20 cellular contexts compared by ENCODE assay signal in genomic region chr16:57066625-57067024, GRCh38. TPM values are rescaled to one million over a fixed set of nuclear protein-coding genes. Genes with fewer than 3 reads are reported as not detected.
A peak's percentile ranks its signal among the peaks of the same experiment; 100 is the strongest.
DNase-seq lines count a peak whose midpoint lies in the region; ATAC-seq and TF ChIP-seq lines count a peak whose summit lies in the region.
"Had no signal": no experiment of that assay in that cellular context is flagged by ENCODE, and none has a peak within 500 bp of the region (broad histone marks: within the 10 kb centered on the region; RNA-seq: fewer than 3 reads in every experiment).

No MANE protein-coding gene starts in this region.

- H3F3A ChIP-seq in neural progenitor cell (ENCODE audit: low read depth) = no peaks in the 10 kb centered on the region

- peaks cover 39% of the 10 kb centered on the region for H3K36me3 Mint-ChIP-seq in activated CD4-positive, alpha-beta memory T cell treated with anti-CD3 and anti-CD28 coated beads for 36 hours
- peaks cover 72% of the 10 kb centered on the region for H3K36me3 Mint-ChIP-seq in activated CD4-positive, alpha-beta memory T cell treated with anti-CD3 and anti-CD28 coated beads, Interleukin-2, amount 10 ng/mL, durations not matched to agents 7 days and 5 days (ENCODE audit: low read depth)
- H3K36me3 Mint-ChIP-seq in activated B cell treated with CpG ODN at 0.5 μM for 24 hours (ENCODE audit: low read depth) = peaks cover 65% of the 10 kb centered on the region
- H3K36me3 Mint-ChIP-seq in neural progenitor cell = no peaks in the 10 kb centered on the region

- POLR2A ChIA-PET in activated CD4-positive, alpha-beta memory T cell treated with anti-CD3 and anti-CD28 coated beads for 36 hours (lab: Charles Lee) = no interaction called here
- POLR2A ChIA-PET in activated CD4-positive, alpha-beta memory T cell treated with anti-CD3 and anti-CD28 coated beads, Interleukin-2, amount 10 ng/mL, durations not matched to agents 7 days and 5 days (lab: Charles Lee) = interaction anchor here (0.9 to 1.7 kb wide), 7 partner anchors 7 to 77 kb away, joined by 3 to 5 read pairs (median 4); partner anchors contain the start of gene NLRC5
- POLR2A ChIA-PET in activated B cell treated with CpG ODN at 0.5 μM for 24 hours (lab: Charles Lee) = interaction anchor here (0.6 to 2.7 kb wide), 4 partner anchors 14 to 350 kb away, joined by 3 to 12 read pairs (median 8); partner anchors contain the start of gene NLRC5

- CTCF ChIA-PET in activated CD4-positive, alpha-beta memory T cell treated with anti-CD3 and anti-CD28 coated beads for 36 hours (lab: Charles Lee) = interaction anchor here (1.5 to 3.8 kb wide), 2 partner anchors 18 to 102 kb away, joined by 6 to 15 read pairs; no protein-coding TSS in a partner anchor
- CTCF ChIA-PET in activated CD4-positive, alpha-beta memory T cell treated with anti-CD3 and anti-CD28 coated beads, Interleukin-2, amount 10 ng/mL, durations not matched to agents 7 days and 5 days (lab: Charles Lee) = interaction anchor here (1.4 kb wide), 1 partner anchor 20 kb away, joined by 3 read pairs; no protein-coding TSS in a partner anchor
- CTCF ChIA-PET in activated B cell treated with CpG ODN at 0.5 μM for 24 hours (lab: Charles Lee) = interaction anchor here (1.5 to 1.6 kb wide), 2 partner anchors 18 to 102 kb away, joined by 5 to 7 read pairs; no protein-coding TSS in a partner anchor

- no peaks in the 10 kb centered on the region for H4K20me1 ChIP-seq in neural progenitor cell (ENCODE audit: low read depth)
- H4K20me1 ChIP-seq: BLaER1 had no signal

- H3K79me2 ChIP-seq in neural progenitor cell (ENCODE audit: low read depth) = no peaks in the 10 kb centered on the region
- H3K79me2 ChIP-seq: hepatocyte had no signal

- no peak overlapping the region for H3K4me2 ChIP-seq in neural progenitor cell
- H3K4me2 ChIP-seq: BLaER1, hepatocyte had no signal

- H3K27me3 ChIP-seq in neural progenitor cell = no peaks in the 10 kb centered on the region
- H3K27me3 ChIP-seq: ascending aorta, BLaER1, hepatocyte had no signal

- intact Hi-C loops in activated CD4-positive, alpha-beta memory T cell treated with anti-CD3 and anti-CD28 coated beads for 36 hours (cut with micrococcal nuclease) = no loop called here
- intact Hi-C loops in activated B cell treated with CpG ODN at 0.5 μM for 24 hours (cut with micrococcal nuclease) = no loop called here

- H3K4me1 Mint-ChIP-seq in activated CD4-positive, alpha-beta memory T cell treated with anti-CD3 and anti-CD28 coated beads for 36 hours (ENCODE audit: low read depth) = peaks cover 8% of the 10 kb centered on the region
- peaks cover 20% of the 10 kb centered on the region for H3K4me1 Mint-ChIP-seq in activated CD4-positive, alpha-beta memory T cell treated with anti-CD3 and anti-CD28 coated beads, Interleukin-2, amount 10 ng/mL, durations not matched to agents 7 days and 5 days
- H3K4me1 Mint-ChIP-seq in activated B cell treated with CpG ODN at 0.5 μM for 24 hours (peaks cover 16% of the 10 kb centered on the region), neural progenitor cell (peaks cover 12% of the 10 kb centered on the region)

- DNase-seq in activated CD4-positive, alpha-beta memory T cell treated with anti-CD3 and anti-CD28 coated beads for 36 hours = no peak
- DNase-seq in activated CD4-positive, alpha-beta memory T cell treated with anti-CD3 and anti-CD28 coated beads, Interleukin-2, amount 10 ng/mL, durations not matched to agents 7 days and 5 days = no peak
- no peak for DNase-seq in activated B cell treated with CpG ODN at 0.5 μM for 24 hours
- no peak for DNase-seq in neural progenitor cell (ENCODE audit: low spot score)
- DNase-seq in DMS53 (lab: John Stamatoyannopoulos, UW) = no peak
- DNase-seq in 8988T = no peak
- DNase-seq: activated CD8-positive, alpha-beta memory T cell treated with anti-CD3 and anti-CD28 coated beads, Interleukin-2, amount 10 ng/mL, durations not matched to agents 7 days and 5 days; activated effector memory CD4-positive, alpha-beta T cell treated with Interleukin-2 at 50 U/mL for 16 hours; foreskin fibroblast; H7; left ventricle myocardium superior; NCI-H1105; small intestine; T-helper 9 cell had no signal

- no peak overlapping the region for H3K27ac ChIP-seq in neural progenitor cell
- H3K27ac ChIP-seq: ascending aorta, BLaER1, hepatocyte had no signal

- H3K27me3 Mint-ChIP-seq in activated CD4-positive, alpha-beta memory T cell treated with anti-CD3 and anti-CD28 coated beads for 36 hours = no peaks in the 10 kb centered on the region
- H3K27me3 Mint-ChIP-seq in activated CD4-positive, alpha-beta memory T cell treated with anti-CD3 and anti-CD28 coated beads, Interleukin-2, amount 10 ng/mL, durations not matched to agents 7 days and 5 days = no peaks in the 10 kb centered on the region
- H3K27me3 Mint-ChIP-seq in activated B cell treated with CpG ODN at 0.5 μM for 24 hours (no peaks in the 10 kb centered on the region), neural progenitor cell (ENCODE audit: insufficient read depth, low read depth) (no peaks in the 10 kb centered on the region)
- H3K27me3 Mint-ChIP-seq: activated CD8-positive, alpha-beta memory T cell treated with anti-CD3 and anti-CD28 coated beads, Interleukin-2, amount 10 ng/mL, durations not matched to agents 7 days and 5 days had no signal

- peaks cover 3% of the 10 kb centered on the region for H3K9me3 Mint-ChIP-seq in activated CD4-positive, alpha-beta memory T cell treated with anti-CD3 and anti-CD28 coated beads for 36 hours
- no peaks in the 10 kb centered on the region for H3K9me3 Mint-ChIP-seq in activated CD4-positive, alpha-beta memory T cell treated with anti-CD3 and anti-CD28 coated beads, Interleukin-2, amount 10 ng/mL, durations not matched to agents 7 days and 5 days
- no peaks in the 10 kb centered on the region for H3K9me3 Mint-ChIP-seq in activated B cell treated with CpG ODN at 0.5 μM for 24 hours
- H3K9me3 Mint-ChIP-seq in neural progenitor cell = no peaks in the 10 kb centered on the region

- no peak overlapping the region for H2AFZ ChIP-seq in neural progenitor cell (replicated peaks)
- H2AFZ ChIP-seq: hepatocyte had no signal

- ATAC-seq in GM19351 (IDR thresholded peaks at IDR 0.05; ENCODE audit: unreplicated experiment) (peak; percentile 55), activated B cell treated with CpG ODN at 0.5 μM for 24 hours (ENCODE audit: low read depth) (peak; percentile 69), GM18498 (IDR thresholded peaks at IDR 0.05; ENCODE audit: unreplicated experiment) (no peak)
- ATAC-seq: activated CD8-positive, alpha-beta memory T cell treated with anti-CD3 and anti-CD28 coated beads, Interleukin-2, amount 10 ng/mL, durations not matched to agents 7 days and 5 days; left ventricle myocardium superior; SK-N-SH treated with all-trans-retinoic acid at 6 μM for 48 hours had no signal

- no peak overlapping the region for H3K4me3 ChIP-seq in neural progenitor cell
- H3K4me3 ChIP-seq: ascending aorta, BLaER1, hepatocyte had no signal

- peaks cover 3% of the 10 kb centered on the region for H3K4me1 ChIP-seq in neural progenitor cell

- TF ChIP-seq CTCF in activated B cell treated with CpG ODN at 0.5 μM for 24 hours (IDR thresholded peaks at IDR 0.05) (no peak), neural progenitor cell (IDR thresholded peaks at IDR 0.05) (no peak)

- no peak overlapping the region for H3K4me3 Mint-ChIP-seq in activated CD4-positive, alpha-beta memory T cell treated with anti-CD3 and anti-CD28 coated beads for 36 hours
- no peak overlapping the region for H3K4me3 Mint-ChIP-seq in activated CD4-positive, alpha-beta memory T cell treated with anti-CD3 and anti-CD28 coated beads, Interleukin-2, amount 10 ng/mL, durations not matched to agents 7 days and 5 days
- H3K4me3 Mint-ChIP-seq in activated B cell treated with CpG ODN at 0.5 μM for 24 hours = no peak overlapping the region
- H3K4me3 Mint-ChIP-seq in neural progenitor cell = no peak overlapping the region
- H3K4me3 Mint-ChIP-seq: activated CD8-positive, alpha-beta memory T cell treated with anti-CD3 and anti-CD28 coated beads, Interleukin-2, amount 10 ng/mL, durations not matched to agents 7 days and 5 days had no signal

- no peak overlapping the region for H3K9ac ChIP-seq in neural progenitor cell
- H3K9ac ChIP-seq: BLaER1 had no signal

- H3K27ac Mint-ChIP-seq in activated CD4-positive, alpha-beta memory T cell treated with anti-CD3 and anti-CD28 coated beads for 36 hours = peak overlapping the region; percentile 31
- no peak overlapping the region for H3K27ac Mint-ChIP-seq in activated CD4-positive, alpha-beta memory T cell treated with anti-CD3 and anti-CD28 coated beads, Interleukin-2, amount 10 ng/mL, durations not matched to agents 7 days and 5 days
- peak overlapping the region; percentile 38 for H3K27ac Mint-ChIP-seq in activated B cell treated with CpG ODN at 0.5 μM for 24 hours
- H3K27ac Mint-ChIP-seq in neural progenitor cell = peak overlapping the region; percentile 57
- H3K27ac Mint-ChIP-seq: activated CD8-positive, alpha-beta memory T cell treated with anti-CD3 and anti-CD28 coated beads, Interleukin-2, amount 10 ng/mL, durations not matched to agents 7 days and 5 days had no signal

- H3K36me3 ChIP-seq in neural progenitor cell = no peaks in the 10 kb centered on the region

- no peaks in the 10 kb centered on the region for H3K9me3 ChIP-seq in neural progenitor cell (ENCODE audit: low read depth)
- H3K9me3 ChIP-seq: ascending aorta had no signal

RNA-seq across cellular contexts. Expression of gene CPNE2, which starts 25.8 kb away (rescaled TPM):
- 1 to 10 TPM; 7.3 to 8.1 TPM for total RNA-seq in activated CD4-positive, alpha-beta memory T cell treated with anti-CD3 and anti-CD28 coated beads for 36 hours
- total RNA-seq in activated CD4-positive, alpha-beta memory T cell treated with anti-CD3 and anti-CD28 coated beads, Interleukin-2, amount 10 ng/mL, durations not matched to agents 7 days and 5 days = 1 to 10 TPM; 4.6 to 4.8 TPM
- total RNA-seq in activated B cell treated with CpG ODN at 0.5 μM for 24 hours (7.4 and 8.3 TPM in 2 replicates), neural progenitor cell (ENCODE audit: low replicate concordance) (19.8 and 26.9 TPM in 2 replicates)
